8 cellular contexts compared by ENCODE assay signal in genomic region chrX:71144651-71145050, GRCh38. TPM values are rescaled to one million over a fixed set of nuclear protein-coding genes. Genes with fewer than 3 reads are reported as not detected.
DNase-seq lines count a peak whose midpoint lies in the region; ATAC-seq and TF ChIP-seq lines count a peak whose summit lies in the region.

NLGN3 (plus strand) TSS chrX:71144841; CDS start chrX:71147750, 2,909 bp downstream.

- H3K27me3 ChIP-seq in right cardiac atrium (ENCODE audit: control insufficient read depth, insufficient read depth) (no peaks in the 10 kb centered on the region), psoas muscle (ENCODE audit: insufficient read depth in 3 of 3, low read length in 2 of 3) (peaks cover 0 to 4% (median 0%) of the 10 kb centered on the region in 3 donors)

- H3K4me3 ChIP-seq in right cardiac atrium (ENCODE audit: low read length) (peak within 1 kb of the TSS; percentile 42), psoas muscle (peak within 1 kb of the TSS; percentile 33)

- H3K27ac Mint-ChIP-seq in Calu3 (ENCODE audit: unreplicated experiment) = no peak within 1 kb of the TSS
- no peak within 1 kb of the TSS for H3K27ac Mint-ChIP-seq in activated T-helper 2 cell treated with anti-CD3 and anti-CD28 coated beads, Interferon-gamma antibody, Interleukin-2, Interleukin-4, amounts not matched to agents 10 μg/mL and 5 μg/mL and 100 μg/mL, durations not matched to agents 14 hours and 24 hours and 36 hours

- H3K4me1 Mint-ChIP-seq in Calu3 (ENCODE audit: low read depth, unreplicated experiment) = no peaks in the 10 kb centered on the region
- peaks cover 5% of the 10 kb centered on the region for H3K4me1 Mint-ChIP-seq in activated T-helper 2 cell treated with anti-CD3 and anti-CD28 coated beads, Interferon-gamma antibody, Interleukin-2, Interleukin-4, amounts not matched to agents 10 μg/mL and 5 μg/mL and 100 μg/mL, durations not matched to agents 14 hours and 24 hours and 36 hours (ENCODE audit: low read depth)

- TF ChIP-seq CTCF in Calu3 (IDR thresholded peaks at IDR 0.05; ENCODE audit: unreplicated experiment) (no peak), psoas muscle (IDR thresholded peaks at IDR 0.05) (no peak)

- WGBS in right cardiac atrium = 8% methylated on average over 28 of the region's 28 CpGs
- WGBS in psoas muscle, 3 donors = 1 to 27% methylated on average over 25 to 26 of the region's 28 CpGs; no CpG with 5 or more reads in 1 of the 3 donors

- BruUV-seq in Calu3 (replicated peaks; lab: Mats Ljungman, UMichigan) = no TSS peak

- no peaks in the 10 kb centered on the region for H3K27me3 Mint-ChIP-seq in Calu3 (ENCODE audit: unreplicated experiment)
- no peaks in the 10 kb centered on the region for H3K27me3 Mint-ChIP-seq in activated T-helper 2 cell treated with anti-CD3 and anti-CD28 coated beads, Interferon-gamma antibody, Interleukin-2, Interleukin-4, amounts not matched to agents 10 μg/mL and 5 μg/mL and 100 μg/mL, durations not matched to agents 14 hours and 24 hours and 36 hours (ENCODE audit: low read depth)

- H3K36me3 ChIP-seq in psoas muscle (ENCODE audit: insufficient read depth in 1 of 2, low read depth in 1 of 2) = peaks cover 0 to 25% of the 10 kb centered on the region in 2 donors

- H3K9me3 Mint-ChIP-seq in Calu3 (ENCODE audit: low read depth, unreplicated experiment) = no peaks in the 10 kb centered on the region
- H3K9me3 Mint-ChIP-seq in activated T-helper 2 cell treated with anti-CD3 and anti-CD28 coated beads, Interferon-gamma antibody, Interleukin-2, Interleukin-4, amounts not matched to agents 10 μg/mL and 5 μg/mL and 100 μg/mL, durations not matched to agents 14 hours and 24 hours and 36 hours = no peaks in the 10 kb centered on the region

- H3K27ac ChIP-seq in right cardiac atrium (ENCODE audit: low read length) (no peak within 1 kb of the TSS), psoas muscle (no peak within 1 kb of the TSS)

- H3K4me3 Mint-ChIP-seq in Calu3 (ENCODE audit: low read depth, unreplicated experiment) = peak within 1 kb of the TSS; percentile 48
- H3K4me3 Mint-ChIP-seq in activated T-helper 2 cell treated with anti-CD3 and anti-CD28 coated beads, Interferon-gamma antibody, Interleukin-2, Interleukin-4, amounts not matched to agents 10 μg/mL and 5 μg/mL and 100 μg/mL, durations not matched to agents 14 hours and 24 hours and 36 hours (ENCODE audit: low read depth) = no peak within 1 kb of the TSS

- peaks cover 15% of the 10 kb centered on the region for H3K36me3 Mint-ChIP-seq in Calu3 (ENCODE audit: insufficient read depth, unreplicated experiment)
- H3K36me3 Mint-ChIP-seq in activated T-helper 2 cell treated with anti-CD3 and anti-CD28 coated beads, Interferon-gamma antibody, Interleukin-2, Interleukin-4, amounts not matched to agents 10 μg/mL and 5 μg/mL and 100 μg/mL, durations not matched to agents 14 hours and 24 hours and 36 hours (ENCODE audit: low read depth) = peaks cover 13% of the 10 kb centered on the region

- intact Hi-C loops in Calu3 (cut with micrococcal nuclease; ENCODE audit: unreplicated experiment) = no loop called here
- intact Hi-C loops in right cardiac atrium (cut with DNase I) = no loop called here
- intact Hi-C loops in psoas muscle (cut with DNase I) = no loop called here
- intact Hi-C loops in activated T-helper 2 cell treated with anti-CD3 and anti-CD28 coated beads, Interferon-gamma antibody, Interleukin-2, Interleukin-4, amounts not matched to agents 10 μg/mL and 5 μg/mL and 100 μg/mL, durations not matched to agents 14 hours and 24 hours and 36 hours (cut with micrococcal nuclease) = no loop called here

- CTCF ChIA-PET in Calu3 (lab: Charles Lee) = no interaction called here

- H3K4me1 ChIP-seq in right cardiac atrium (ENCODE audit: control insufficient read depth, insufficient read depth, low read length) (peaks cover 3% of the 10 kb centered on the region), psoas muscle (peaks cover 2% of the 10 kb centered on the region)

- DNase-seq in Calu3 (no peak), right cardiac atrium (peak in 2 of 3 donors; percentile 59 to 62), psoas muscle (no peak), DMS114 treated with DMSO at 0.1 percent for 48 hours (lab: John Stamatoyannopoulos, UW; ENCODE audit: unreplicated experiment) (no peak)
- DNase-seq in activated T-helper 2 cell treated with anti-CD3 and anti-CD28 coated beads, Interferon-gamma antibody, Interleukin-2, Interleukin-4, amounts not matched to agents 10 μg/mL and 5 μg/mL and 100 μg/mL, durations not matched to agents 14 hours and 24 hours and 36 hours (ENCODE audit: low spot score) = no peak
- no peak for DNase-seq in activated CD4-positive, alpha-beta T cell treated with anti-CD3 and anti-CD28 coated beads for 1 hour

- H3K9me3 ChIP-seq in right cardiac atrium (ENCODE audit: control insufficient read depth, low read length) (no peaks in the 10 kb centered on the region), psoas muscle (no peaks in the 10 kb centered on the region)

- ATAC-seq in SK-N-SH treated with all-trans-retinoic acid at 6 μM for 48 hours = peak; percentile 11
- peak in 1 of 2 donors; percentile 25 for ATAC-seq in right cardiac atrium
- ATAC-seq in psoas muscle = peak in 1 of 4 donors; percentile 32
- ATAC-seq in HG02981 (IDR thresholded peaks at IDR 0.05; ENCODE audit: unreplicated experiment) = no peak

TF ChIP-seq in SK-N-SH treated with all-trans-retinoic acid at 6 μM for 48 hours, 23 proteins besides CTCF, POLR2A, EP300 and RAD21:
- TF ChIP-seq ARNTL (CRISPR knock-in tag; IDR thresholded peaks at IDR 0.05; ENCODE audit: borderline replicate concordance, low read depth) = no peak
- TF ChIP-seq ZNF8 (CRISPR knock-in tag; IDR thresholded peaks at IDR 0.05) = no peak
- TF ChIP-seq, protein P1, sequence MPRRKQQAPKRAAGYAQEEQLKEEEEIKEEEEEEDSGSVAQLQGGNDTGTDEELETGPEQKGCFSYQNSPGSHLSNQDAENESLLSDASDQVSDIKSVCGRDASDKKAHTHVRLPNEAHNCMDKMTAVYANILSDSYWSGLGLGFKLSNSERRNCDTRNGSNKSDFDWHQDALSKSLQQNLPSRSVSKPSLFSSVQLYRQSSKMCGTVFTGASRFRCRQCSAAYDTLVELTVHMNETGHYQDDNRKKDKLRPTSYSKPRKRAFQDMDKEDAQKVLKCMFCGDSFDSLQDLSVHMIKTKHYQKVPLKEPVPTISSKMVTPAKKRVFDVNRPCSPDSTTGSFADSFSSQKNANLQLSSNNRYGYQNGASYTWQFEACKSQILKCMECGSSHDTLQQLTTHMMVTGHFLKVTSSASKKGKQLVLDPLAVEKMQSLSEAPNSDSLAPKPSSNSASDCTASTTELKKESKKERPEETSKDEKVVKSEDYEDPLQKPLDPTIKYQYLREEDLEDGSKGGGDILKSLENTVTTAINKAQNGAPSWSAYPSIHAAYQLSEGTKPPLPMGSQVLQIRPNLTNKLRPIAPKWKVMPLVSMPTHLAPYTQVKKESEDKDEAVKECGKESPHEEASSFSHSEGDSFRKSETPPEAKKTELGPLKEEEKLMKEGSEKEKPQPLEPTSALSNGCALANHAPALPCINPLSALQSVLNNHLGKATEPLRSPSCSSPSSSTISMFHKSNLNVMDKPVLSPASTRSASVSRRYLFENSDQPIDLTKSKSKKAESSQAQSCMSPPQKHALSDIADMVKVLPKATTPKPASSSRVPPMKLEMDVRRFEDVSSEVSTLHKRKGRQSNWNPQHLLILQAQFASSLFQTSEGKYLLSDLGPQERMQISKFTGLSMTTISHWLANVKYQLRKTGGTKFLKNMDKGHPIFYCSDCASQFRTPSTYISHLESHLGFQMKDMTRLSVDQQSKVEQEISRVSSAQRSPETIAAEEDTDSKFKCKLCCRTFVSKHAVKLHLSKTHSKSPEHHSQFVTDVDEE (CRISPR knock-in tag; IDR thresholded peaks at IDR 0.05) = 0 out of 2 replicates have a peak, but pooled peaks have one; percentile 45
- TF ChIP-seq, protein P2, sequence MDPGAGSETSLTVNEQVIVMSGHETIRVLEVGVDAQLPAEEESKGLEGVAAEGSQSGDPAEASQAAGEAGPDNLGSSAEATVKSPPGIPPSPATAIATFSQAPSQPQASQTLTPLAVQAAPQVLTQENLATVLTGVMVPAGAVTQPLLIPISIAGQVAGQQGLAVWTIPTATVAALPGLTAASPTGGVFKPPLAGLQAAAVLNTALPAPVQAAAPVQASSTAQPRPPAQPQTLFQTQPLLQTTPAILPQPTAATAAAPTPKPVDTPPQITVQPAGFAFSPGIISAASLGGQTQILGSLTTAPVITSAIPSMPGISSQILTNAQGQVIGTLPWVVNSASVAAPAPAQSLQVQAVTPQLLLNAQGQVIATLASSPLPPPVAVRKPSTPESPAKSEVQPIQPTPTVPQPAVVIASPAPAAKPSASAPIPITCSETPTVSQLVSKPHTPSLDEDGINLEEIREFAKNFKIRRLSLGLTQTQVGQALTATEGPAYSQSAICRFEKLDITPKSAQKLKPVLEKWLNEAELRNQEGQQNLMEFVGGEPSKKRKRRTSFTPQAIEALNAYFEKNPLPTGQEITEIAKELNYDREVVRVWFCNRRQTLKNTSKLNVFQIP (CRISPR knock-in tag; IDR thresholded peaks at IDR 0.05; ENCODE audit: borderline replicate concordance, low read depth) = no peak
- no peak for TF ChIP-seq SNAI2 (CRISPR knock-in tag; IDR thresholded peaks at IDR 0.05)
- TF ChIP-seq GLIS3 (CRISPR knock-in tag; IDR thresholded peaks at IDR 0.05) = 0 out of 2 replicates have a peak, but pooled peaks have one; percentile 17
- TF ChIP-seq OSR1 (CRISPR knock-in tag; IDR thresholded peaks at IDR 0.05) = no peak
- no peak for TF ChIP-seq CSDC2 (CRISPR knock-in tag; IDR thresholded peaks at IDR 0.05)
- TF ChIP-seq ESRRG (CRISPR knock-in tag; IDR thresholded peaks at IDR 0.05) = 0 out of 2 replicates have a peak, but pooled peaks have one; percentile 14
- TF ChIP-seq ZNF565 (CRISPR knock-in tag; conservative IDR thresholded peaks at IDR 0.05; ENCODE audit: low read depth) = no peak
- no peak for TF ChIP-seq ISL1 (CRISPR knock-in tag; IDR thresholded peaks at IDR 0.05)

RNA-seq across cellular contexts. Expression of gene NLGN3, which starts in this region (rescaled TPM):
- total RNA-seq in Calu3 (2022) (2.1 and 2.3 TPM in 2 replicates), right cardiac atrium (1 to 10 TPM in 3 of 4 donors, under 1 TPM in 1; 0.75 to 1.9 (median 1.4) TPM), psoas muscle (under 1 TPM; 0.07 to 0.32 (median 0.15) TPM)
- polyA plus RNA-seq in right cardiac atrium (0.88 TPM), psoas muscle (under 1 TPM; 0.04 to 0.10 (median 0.08) TPM)
- total RNA-seq in activated T-helper 2 cell treated with anti-CD3 and anti-CD28 coated beads, Interferon-gamma antibody, Interleukin-2, Interleukin-4, amounts not matched to agents 10 μg/mL and 5 μg/mL and 100 μg/mL, durations not matched to agents 14 hours and 24 hours and 36 hours = 0.78 and 0.94 TPM in 2 replicates

Comparison
In these comparisons a context has a peak if more than half of its experiments do, and no peak if none do; other contexts are left out.
1. DNase-seq: peak in right cardiac atrium (2 of 3); none in Calu3 (single experiment), psoas muscle (0 of 2), activated T-helper 2 cell treated with anti-CD3 and anti-CD28 coated beads, Interferon-gamma antibody, Interleukin-2, Interleukin-4, amounts not matched to agents 10 μg/mL and 5 μg/mL and 100 μg/mL, durations not matched to agents 14 hours and 24 hours and 36 hours (single experiment), activated CD4-positive, alpha-beta T cell treated with anti-CD3 and anti-CD28 coated beads for 1 hour (single experiment) and DMS114 treated with DMSO at 0.1 percent for 48 hours (single experiment).